2 cellular contexts compared by ENCODE assay signal in the genomic region with DNA sequence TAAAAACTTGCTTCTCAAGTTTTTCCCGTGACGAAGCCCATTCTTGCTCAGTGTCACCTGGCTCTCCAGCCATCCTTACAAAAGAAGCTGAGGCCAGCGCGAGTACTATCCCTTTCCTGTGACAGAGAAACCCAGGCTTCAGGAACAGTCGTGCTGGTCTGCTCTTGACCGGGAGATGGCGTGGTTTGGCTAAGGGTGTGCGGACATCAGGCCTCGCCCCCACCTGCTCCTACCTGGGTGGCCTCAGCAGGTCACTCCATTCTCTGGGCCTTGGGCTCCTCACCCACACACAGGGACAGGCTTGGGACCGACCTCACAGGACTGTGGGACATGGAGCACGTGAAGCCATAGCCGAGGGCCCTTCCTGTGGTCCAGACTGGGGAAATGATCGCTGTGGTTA.
TF ChIP-seq lines count a peak whose summit lies in the region.

No MANE protein-coding gene starts in this region.

TF ChIP-seq in HCT116, 20 proteins besides CTCF, POLR2A, EP300 and RAD21:
- TF ChIP-seq, protein P1, sequence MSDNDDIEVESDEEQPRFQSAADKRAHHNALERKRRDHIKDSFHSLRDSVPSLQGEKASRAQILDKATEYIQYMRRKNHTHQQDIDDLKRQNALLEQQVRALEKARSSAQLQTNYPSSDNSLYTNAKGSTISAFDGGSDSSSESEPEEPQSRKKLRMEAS (IDR thresholded peaks at IDR 0.05), result no peak
- TF ChIP-seq ELF1 (IDR thresholded peaks at IDR 0.05; ENCODE audit: borderline replicate concordance, low read depth) (no peak), EZH2 (IDR thresholded peaks at IDR 0.05) (no peak), ZFX (IDR thresholded peaks at IDR 0.05) (no peak)

TF ChIP-seq in H1, 55 proteins besides CTCF, POLR2A, EP300 and RAD21:
- TF ChIP-seq EGR1 (IDR thresholded peaks at IDR 0.05; ENCODE audit: borderline replicate concordance, low read depth, low read length), result no peak
